In the genomic region with DNA sequence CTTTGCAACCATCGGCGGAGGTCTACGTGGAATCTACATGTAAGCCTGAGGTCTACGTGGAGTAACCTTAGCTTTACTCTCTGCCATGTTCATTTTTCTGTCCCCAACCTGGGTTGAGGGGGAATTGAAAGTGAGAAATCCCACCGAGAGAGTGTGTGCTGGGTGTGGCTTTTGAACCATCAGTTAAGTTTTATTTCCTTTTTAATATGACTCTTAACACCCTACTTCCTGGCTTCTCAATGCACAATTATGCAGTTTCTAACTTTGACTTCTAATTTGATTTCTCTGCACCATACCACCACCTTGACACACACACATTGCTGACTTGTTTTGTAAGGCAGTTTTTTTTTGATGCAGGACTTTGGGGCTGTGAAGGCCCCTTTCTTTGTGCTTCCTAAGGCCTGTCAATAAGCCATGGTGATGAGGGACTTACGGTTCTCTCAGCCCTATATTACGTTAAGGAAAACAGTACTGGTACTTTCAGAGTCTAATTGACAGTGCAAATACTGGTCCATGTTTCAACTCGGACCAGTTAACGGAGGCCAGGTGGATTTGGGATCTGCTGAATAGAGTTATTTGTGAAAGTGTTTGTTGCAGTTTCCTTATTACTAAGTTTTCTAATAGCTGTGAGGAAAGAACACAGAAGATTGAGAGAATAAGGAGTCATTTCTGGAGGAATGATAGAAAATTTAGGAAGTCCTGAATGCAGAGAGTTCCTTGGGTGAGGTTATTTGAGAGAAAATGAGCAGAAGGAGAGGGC, we compare ENCODE assay signal across 1 cellular context.
TF ChIP-seq lines count a peak whose summit lies in the region.

No MANE protein-coding gene starts in this region.

TF ChIP-seq in GM12878, 131 proteins besides CTCF, POLR2A, EP300 and RAD21 (continued from another document and continues in another):
- TF ChIP-seq, protein P1, sequence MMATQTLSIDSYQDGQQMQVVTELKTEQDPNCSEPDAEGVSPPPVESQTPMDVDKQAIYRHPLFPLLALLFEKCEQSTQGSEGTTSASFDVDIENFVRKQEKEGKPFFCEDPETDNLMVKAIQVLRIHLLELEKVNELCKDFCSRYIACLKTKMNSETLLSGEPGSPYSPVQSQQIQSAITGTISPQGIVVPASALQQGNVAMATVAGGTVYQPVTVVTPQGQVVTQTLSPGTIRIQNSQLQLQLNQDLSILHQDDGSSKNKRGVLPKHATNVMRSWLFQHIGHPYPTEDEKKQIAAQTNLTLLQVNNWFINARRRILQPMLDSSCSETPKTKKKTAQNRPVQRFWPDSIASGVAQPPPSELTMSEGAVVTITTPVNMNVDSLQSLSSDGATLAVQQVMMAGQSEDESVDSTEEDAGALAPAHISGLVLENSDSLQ (IDR thresholded peaks at IDR 0.05), result peak; percentile 34
- TF ChIP-seq CHD1 (IDR thresholded peaks at IDR 0.05; ENCODE audit: low read depth, low read length) (no peak), NFYA (IDR thresholded peaks at IDR 0.05; ENCODE audit: borderline replicate concordance, low read depth, low read length) (no peak), SREBF2 (IDR thresholded peaks at IDR 0.05; ENCODE audit: low read length) (no peak), CBX5 (IDR thresholded peaks at IDR 0.05; ENCODE audit: low read depth) (no peak), NR2C1 (IDR thresholded peaks at IDR 0.05) (no peak), ZNF384 (IDR thresholded peaks at IDR 0.05; ENCODE audit: borderline replicate concordance, low read depth, low read length) (no peak), BRCA1 (IDR thresholded peaks at IDR 0.05; ENCODE audit: low read depth, low read length) (no peak), SPI1 (IDR thresholded peaks at IDR 0.05; ENCODE audit: borderline replicate concordance, insufficient read depth, low read depth, low read length) (peak; percentile 12; the same call in 1 of the 2 replicates), NBN (IDR thresholded peaks at IDR 0.05) (no peak), RUNX3 (IDR thresholded peaks at IDR 0.05; ENCODE audit: low read length) (peak; percentile 39), JUND (IDR thresholded peaks at IDR 0.05; ENCODE audit: low read depth, low read length) (no peak), MTA2 (IDR thresholded peaks at IDR 0.05; ENCODE audit: low read depth) (peak; percentile 37), ZNF274 (IDR thresholded peaks at IDR 0.05; ENCODE audit: insufficient read depth, insufficient read length) (no peak), IKZF1 (conservative IDR thresholded peaks at IDR 0.05) (peak; percentile 75), EED (IDR thresholded peaks at IDR 0.05; ENCODE audit: low read depth) (peak; percentile 78), IKZF2 (IDR thresholded peaks at IDR 0.05) (peak; percentile 61 to 71), LARP7 (IDR thresholded peaks at IDR 0.05) (no peak), BMI1 (IDR thresholded peaks at IDR 0.05; ENCODE audit: borderline replicate concordance) (no peak), SP1 (IDR thresholded peaks at IDR 0.05; ENCODE audit: low read depth, low read length) (no peak)
- TF ChIP-seq, protein P2, sequence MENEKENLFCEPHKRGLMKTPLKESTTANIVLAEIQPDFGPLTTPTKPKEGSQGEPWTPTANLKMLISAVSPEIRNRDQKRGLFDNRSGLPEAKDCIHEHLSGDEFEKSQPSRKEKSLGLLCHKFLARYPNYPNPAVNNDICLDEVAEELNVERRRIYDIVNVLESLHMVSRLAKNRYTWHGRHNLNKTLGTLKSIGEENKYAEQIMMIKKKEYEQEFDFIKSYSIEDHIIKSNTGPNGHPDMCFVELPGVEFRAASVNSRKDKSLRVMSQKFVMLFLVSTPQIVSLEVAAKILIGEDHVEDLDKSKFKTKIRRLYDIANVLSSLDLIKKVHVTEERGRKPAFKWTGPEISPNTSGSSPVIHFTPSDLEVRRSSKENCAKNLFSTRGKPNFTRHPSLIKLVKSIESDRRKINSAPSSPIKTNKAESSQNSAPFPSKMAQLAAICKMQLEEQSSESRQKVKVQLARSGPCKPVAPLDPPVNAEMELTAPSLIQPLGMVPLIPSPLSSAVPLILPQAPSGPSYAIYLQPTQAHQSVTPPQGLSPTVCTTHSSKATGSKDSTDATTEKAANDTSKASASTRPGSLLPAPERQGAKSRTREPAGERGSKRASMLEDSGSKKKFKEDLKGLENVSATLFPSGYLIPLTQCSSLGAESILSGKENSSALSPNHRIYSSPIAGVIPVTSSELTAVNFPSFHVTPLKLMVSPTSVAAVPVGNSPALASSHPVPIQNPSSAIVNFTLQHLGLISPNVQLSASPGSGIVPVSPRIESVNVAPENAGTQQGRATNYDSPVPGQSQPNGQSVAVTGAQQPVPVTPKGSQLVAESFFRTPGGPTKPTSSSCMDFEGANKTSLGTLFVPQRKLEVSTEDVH (IDR thresholded peaks at IDR 0.05; ENCODE audit: low read depth, partially characterized antibody), result no peak
- TF ChIP-seq, protein P3, sequence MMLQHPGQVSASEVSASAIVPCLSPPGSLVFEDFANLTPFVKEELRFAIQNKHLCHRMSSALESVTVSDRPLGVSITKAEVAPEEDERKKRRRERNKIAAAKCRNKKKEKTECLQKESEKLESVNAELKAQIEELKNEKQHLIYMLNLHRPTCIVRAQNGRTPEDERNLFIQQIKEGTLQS (IDR thresholded peaks at IDR 0.05; ENCODE audit: borderline replicate concordance, extremely low read depth, low read depth, low read length), result no peak
- TF ChIP-seq, protein P4, sequence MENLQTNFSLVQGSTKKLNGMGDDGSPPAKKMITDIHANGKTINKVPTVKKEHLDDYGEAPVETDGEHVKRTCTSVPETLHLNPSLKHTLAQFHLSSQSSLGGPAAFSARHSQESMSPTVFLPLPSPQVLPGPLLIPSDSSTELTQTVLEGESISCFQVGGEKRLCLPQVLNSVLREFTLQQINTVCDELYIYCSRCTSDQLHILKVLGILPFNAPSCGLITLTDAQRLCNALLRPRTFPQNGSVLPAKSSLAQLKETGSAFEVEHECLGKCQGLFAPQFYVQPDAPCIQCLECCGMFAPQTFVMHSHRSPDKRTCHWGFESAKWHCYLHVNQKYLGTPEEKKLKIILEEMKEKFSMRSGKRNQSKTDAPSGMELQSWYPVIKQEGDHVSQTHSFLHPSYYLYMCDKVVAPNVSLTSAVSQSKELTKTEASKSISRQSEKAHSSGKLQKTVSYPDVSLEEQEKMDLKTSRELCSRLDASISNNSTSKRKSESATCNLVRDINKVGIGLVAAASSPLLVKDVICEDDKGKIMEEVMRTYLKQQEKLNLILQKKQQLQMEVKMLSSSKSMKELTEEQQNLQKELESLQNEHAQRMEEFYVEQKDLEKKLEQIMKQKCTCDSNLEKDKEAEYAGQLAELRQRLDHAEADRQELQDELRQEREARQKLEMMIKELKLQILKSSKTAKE (IDR thresholded peaks at IDR 0.05; ENCODE audit: low read depth, poor library complexity, severe bottlenecking), result no peak
- TF ChIP-seq, protein P5, sequence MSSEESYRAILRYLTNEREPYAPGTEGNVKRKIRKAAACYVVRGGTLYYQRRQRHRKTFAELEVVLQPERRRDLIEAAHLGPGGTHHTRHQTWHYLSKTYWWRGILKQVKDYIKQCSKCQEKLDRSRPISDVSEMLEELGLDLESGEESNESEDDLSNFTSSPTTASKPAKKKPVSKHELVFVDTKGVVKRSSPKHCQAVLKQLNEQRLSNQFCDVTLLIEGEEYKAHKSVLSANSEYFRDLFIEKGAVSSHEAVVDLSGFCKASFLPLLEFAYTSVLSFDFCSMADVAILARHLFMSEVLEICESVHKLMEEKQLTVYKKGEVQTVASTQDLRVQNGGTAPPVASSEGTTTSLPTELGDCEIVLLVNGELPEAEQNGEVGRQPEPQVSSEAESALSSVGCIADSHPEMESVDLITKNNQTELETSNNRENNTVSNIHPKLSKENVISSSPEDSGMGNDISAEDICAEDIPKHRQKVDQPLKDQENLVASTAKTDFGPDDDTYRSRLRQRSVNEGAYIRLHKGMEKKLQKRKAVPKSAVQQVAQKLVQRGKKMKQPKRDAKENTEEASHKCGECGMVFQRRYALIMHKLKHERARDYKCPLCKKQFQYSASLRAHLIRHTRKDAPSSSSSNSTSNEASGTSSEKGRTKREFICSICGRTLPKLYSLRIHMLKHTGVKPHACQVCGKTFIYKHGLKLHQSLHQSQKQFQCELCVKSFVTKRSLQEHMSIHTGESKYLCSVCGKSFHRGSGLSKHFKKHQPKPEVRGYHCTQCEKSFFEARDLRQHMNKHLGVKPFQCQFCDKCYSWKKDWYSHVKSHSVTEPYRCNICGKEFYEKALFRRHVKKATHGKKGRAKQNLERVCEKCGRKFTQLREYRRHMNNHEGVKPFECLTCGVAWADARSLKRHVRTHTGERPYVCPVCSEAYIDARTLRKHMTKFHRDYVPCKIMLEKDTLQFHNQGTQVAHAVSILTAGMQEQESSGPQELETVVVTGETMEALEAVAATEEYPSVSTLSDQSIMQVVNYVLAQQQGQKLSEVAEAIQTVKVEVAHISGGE (CRISPR knock-in tag; IDR thresholded peaks at IDR 0.05), result no peak
- TF ChIP-seq, protein P6, sequence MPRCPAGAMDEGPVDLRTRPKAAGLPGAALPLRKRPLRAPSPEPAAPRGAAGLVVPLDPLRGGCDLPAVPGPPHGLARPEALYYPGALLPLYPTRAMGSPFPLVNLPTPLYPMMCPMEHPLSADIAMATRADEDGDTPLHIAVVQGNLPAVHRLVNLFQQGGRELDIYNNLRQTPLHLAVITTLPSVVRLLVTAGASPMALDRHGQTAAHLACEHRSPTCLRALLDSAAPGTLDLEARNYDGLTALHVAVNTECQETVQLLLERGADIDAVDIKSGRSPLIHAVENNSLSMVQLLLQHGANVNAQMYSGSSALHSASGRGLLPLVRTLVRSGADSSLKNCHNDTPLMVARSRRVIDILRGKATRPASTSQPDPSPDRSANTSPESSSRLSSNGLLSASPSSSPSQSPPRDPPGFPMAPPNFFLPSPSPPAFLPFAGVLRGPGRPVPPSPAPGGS (IDR thresholded peaks at IDR 0.05; ENCODE audit: borderline replicate concordance, insufficient read depth, low read depth, low read length, poor library complexity, severe bottlenecking), result no peak
- TF ChIP-seq, protein P7, sequence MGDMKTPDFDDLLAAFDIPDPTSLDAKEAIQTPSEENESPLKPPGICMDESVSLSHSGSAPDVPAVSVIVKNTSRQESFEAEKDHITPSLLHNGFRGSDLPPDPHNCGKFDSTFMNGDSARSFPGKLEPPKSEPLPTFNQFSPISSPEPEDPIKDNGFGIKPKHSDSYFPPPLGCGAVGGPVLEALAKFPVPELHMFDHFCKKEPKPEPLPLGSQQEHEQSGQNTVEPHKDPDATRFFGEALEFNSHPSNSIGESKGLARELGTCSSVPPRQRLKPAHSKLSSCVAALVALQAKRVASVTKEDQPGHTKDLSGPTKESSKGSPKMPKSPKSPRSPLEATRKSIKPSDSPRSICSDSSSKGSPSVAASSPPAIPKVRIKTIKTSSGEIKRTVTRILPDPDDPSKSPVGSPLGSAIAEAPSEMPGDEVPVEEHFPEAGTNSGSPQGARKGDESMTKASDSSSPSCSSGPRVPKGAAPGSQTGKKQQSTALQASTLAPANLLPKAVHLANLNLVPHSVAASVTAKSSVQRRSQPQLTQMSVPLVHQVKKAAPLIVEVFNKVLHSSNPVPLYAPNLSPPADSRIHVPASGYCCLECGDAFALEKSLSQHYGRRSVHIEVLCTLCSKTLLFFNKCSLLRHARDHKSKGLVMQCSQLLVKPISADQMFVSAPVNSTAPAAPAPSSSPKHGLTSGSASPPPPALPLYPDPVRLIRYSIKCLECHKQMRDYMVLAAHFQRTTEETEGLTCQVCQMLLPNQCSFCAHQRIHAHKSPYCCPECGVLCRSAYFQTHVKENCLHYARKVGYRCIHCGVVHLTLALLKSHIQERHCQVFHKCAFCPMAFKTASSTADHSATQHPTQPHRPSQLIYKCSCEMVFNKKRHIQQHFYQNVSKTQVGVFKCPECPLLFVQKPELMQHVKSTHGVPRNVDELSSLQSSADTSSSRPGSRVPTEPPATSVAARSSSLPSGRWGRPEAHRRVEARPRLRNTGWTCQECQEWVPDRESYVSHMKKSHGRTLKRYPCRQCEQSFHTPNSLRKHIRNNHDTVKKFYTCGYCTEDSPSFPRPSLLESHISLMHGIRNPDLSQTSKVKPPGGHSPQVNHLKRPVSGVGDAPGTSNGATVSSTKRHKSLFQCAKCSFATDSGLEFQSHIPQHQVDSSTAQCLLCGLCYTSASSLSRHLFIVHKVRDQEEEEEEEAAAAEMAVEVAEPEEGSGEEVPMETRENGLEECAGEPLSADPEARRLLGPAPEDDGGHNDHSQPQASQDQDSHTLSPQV (IDR thresholded peaks at IDR 0.05), result no peak
- TF ChIP-seq, protein P8, sequence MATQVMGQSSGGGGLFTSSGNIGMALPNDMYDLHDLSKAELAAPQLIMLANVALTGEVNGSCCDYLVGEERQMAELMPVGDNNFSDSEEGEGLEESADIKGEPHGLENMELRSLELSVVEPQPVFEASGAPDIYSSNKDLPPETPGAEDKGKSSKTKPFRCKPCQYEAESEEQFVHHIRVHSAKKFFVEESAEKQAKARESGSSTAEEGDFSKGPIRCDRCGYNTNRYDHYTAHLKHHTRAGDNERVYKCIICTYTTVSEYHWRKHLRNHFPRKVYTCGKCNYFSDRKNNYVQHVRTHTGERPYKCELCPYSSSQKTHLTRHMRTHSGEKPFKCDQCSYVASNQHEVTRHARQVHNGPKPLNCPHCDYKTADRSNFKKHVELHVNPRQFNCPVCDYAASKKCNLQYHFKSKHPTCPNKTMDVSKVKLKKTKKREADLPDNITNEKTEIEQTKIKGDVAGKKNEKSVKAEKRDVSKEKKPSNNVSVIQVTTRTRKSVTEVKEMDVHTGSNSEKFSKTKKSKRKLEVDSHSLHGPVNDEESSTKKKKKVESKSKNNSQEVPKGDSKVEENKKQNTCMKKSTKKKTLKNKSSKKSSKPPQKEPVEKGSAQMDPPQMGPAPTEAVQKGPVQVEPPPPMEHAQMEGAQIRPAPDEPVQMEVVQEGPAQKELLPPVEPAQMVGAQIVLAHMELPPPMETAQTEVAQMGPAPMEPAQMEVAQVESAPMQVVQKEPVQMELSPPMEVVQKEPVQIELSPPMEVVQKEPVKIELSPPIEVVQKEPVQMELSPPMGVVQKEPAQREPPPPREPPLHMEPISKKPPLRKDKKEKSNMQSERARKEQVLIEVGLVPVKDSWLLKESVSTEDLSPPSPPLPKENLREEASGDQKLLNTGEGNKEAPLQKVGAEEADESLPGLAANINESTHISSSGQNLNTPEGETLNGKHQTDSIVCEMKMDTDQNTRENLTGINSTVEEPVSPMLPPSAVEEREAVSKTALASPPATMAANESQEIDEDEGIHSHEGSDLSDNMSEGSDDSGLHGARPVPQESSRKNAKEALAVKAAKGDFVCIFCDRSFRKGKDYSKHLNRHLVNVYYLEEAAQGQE (IDR thresholded peaks at IDR 0.05; ENCODE audit: low read depth, low read length), result no peak
